Comparison of ENCODE assay signal across 1 cellular context in the genomic region with DNA sequence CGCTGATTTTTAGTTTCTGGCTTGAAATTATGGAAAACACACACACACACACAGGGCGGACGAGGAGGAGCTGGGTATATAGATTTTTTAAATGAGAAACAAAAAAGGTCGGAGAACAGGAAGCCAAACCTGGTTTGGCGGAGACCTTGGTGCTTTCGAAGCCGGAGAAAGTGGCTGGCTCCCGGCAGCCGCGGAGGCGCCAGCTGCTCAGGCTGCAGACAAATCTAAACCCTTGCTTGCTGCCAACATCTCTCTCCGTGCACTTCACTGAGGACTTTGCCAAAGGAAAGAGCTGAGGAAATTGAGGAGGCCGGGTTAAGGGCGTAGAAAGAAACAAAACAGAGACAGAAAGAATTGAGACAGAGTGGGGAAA.
TF ChIP-seq lines count a peak whose summit lies in the region.

No MANE protein-coding gene starts in this region.

TF ChIP-seq in SK-N-SH treated with all-trans-retinoic acid at 6 μM for 48 hours, 23 proteins besides CTCF, POLR2A, EP300 and RAD21 (continued from another document):
- no peak for TF ChIP-seq CSRNP3 (CRISPR knock-in tag; IDR thresholded peaks at IDR 0.05)
- no peak for TF ChIP-seq POU6F1 (CRISPR knock-in tag; IDR thresholded peaks at IDR 0.05; ENCODE audit: borderline replicate concordance, low read depth)
- no peak for TF ChIP-seq PPARA (CRISPR knock-in tag; IDR thresholded peaks at IDR 0.05; ENCODE audit: borderline replicate concordance)
- no peak for TF ChIP-seq ZNF70 (CRISPR knock-in tag; IDR thresholded peaks at IDR 0.05)
- TF ChIP-seq OSR1 (CRISPR knock-in tag; IDR thresholded peaks at IDR 0.05), result no peak
- TF ChIP-seq RARB (CRISPR knock-in tag; IDR thresholded peaks at IDR 0.05), result no peak
- TF ChIP-seq TOX (CRISPR knock-in tag; IDR thresholded peaks at IDR 0.05; ENCODE audit: borderline replicate concordance), result no peak
